In genomic region chr20:49186535-49187329, GRCh38 we compare ENCODE assay signal across 8 cellular contexts. TPM values are rescaled to one million over a fixed set of nuclear protein-coding genes. Genes with fewer than 3 reads are reported as not detected.
DNase-seq lines count a peak whose midpoint lies in the region; ATAC-seq and TF ChIP-seq lines count a peak whose summit lies in the region.

No MANE protein-coding gene starts in this region.

- H3F3A ChIP-seq in GM23248 (ENCODE audit: insufficient read depth) = peaks cover 18% of the 10 kb centered on the region; the same call in 1 of the 2 replicates

- H3K9me3 ChIP-seq in GM23248 (ENCODE audit: low read depth) = no peaks in the 10 kb centered on the region
- H3K9me3 ChIP-seq in upper lobe of left lung = no peaks in the 10 kb centered on the region

- DNase-seq in GM23248 (peak; percentile 84), SK-MEL-5 (ENCODE audit: low read depth, low spot score) (peak; percentile 52), head of caudate nucleus (peak in 37 of 42 donors; percentile 20 to 76 (median 48)), pons (ENCODE audit: low spot score) (peak; percentile 69), upper lobe of left lung (peak in 1 of 2 donors; percentile 76)
- peak; percentile 75 for DNase-seq in activated naive CD4-positive, alpha-beta T cell treated with anti-CD3 and anti-CD28 coated beads, Interleukin-2, amount 50 U/mL, for 16 hours

- H3K79me2 ChIP-seq in ACC112 (ENCODE audit: control insufficient read depth, insufficient read depth, low read length, unreplicated experiment) (peaks cover 62% of the 10 kb centered on the region), GM23248 (ENCODE audit: insufficient read depth) (peaks cover 60% of the 10 kb centered on the region)

- WGBS in GM23248 (ENCODE audit: low coverage in 1 of 2, low lambda C conversion rate in 2 of 2, missing lambda C conversion rate in 2 of 2), 2 experiments = 3 to 5% methylated on average over 19 of the region's 19 CpGs
- WGBS in upper lobe of left lung, 2 donors = 0 to 1% methylated on average over 19 of the region's 19 CpGs

- H3K9me2 ChIP-seq in GM23248 (ENCODE audit: insufficient read depth) = no peaks in the 10 kb centered on the region

- TF ChIP-seq CTCF in upper lobe of left lung (IDR thresholded peaks at IDR 0.05) = no peak

- no peak overlapping the region for H2AFZ ChIP-seq in ACC112 (ENCODE audit: low read length, unreplicated experiment)
- peak overlapping the region; percentile 62 for H2AFZ ChIP-seq in GM23248

- no peaks in the 10 kb centered on the region; the same call in 1 of the 2 replicates for H4K20me1 ChIP-seq in GM23248 (ENCODE audit: insufficient read depth)

- H3K4me1 ChIP-seq in ACC112 (ENCODE audit: control insufficient read depth, insufficient read depth, low read length, unreplicated experiment) (peaks cover 10% of the 10 kb centered on the region), GM23248 (ENCODE audit: insufficient read depth) (0 out of 2 replicates have a peak, but pooled peaks cover 7% of the 10 kb centered on the region), upper lobe of left lung (peaks cover 19 to 33% (median 26%) of the 10 kb centered on the region in 4 donors)

- H3K27me3 ChIP-seq in ACC112 (ENCODE audit: insufficient read depth, low read length) (no peaks in the 10 kb centered on the region), GM23248 (replicated peaks; ENCODE audit: insufficient read depth) (no peaks in the 10 kb centered on the region), upper lobe of left lung (no peaks in the 10 kb centered on the region)

- in situ Hi-C loops in GM23248 (cut with MboI) = no loop called here
- in situ Hi-C loops in SK-MEL-5 (cut with HindIII; ENCODE audit: low pct_unique_long_range_greater_than_20kb, low sequenced_read_pairs) = loop anchor here (10.0 kb wide), 1 partner anchor 52 kb away; no protein-coding TSS in a partner anchor

- H3K27ac ChIP-seq in ACC112 (ENCODE audit: low read depth, low read length) (no peak overlapping the region), GM23248 (peak overlapping the region; percentile 68), upper lobe of left lung (peak overlapping the region; percentile 95 to 98 (median 96))

- ATAC-seq in upper lobe of left lung (ENCODE audit: low FRiP score in 2 of 2) (peak; percentile 23 to 30), HG02763 (IDR thresholded peaks at IDR 0.05; ENCODE audit: unreplicated experiment) (no peak)

- intact Hi-C loops in head of caudate nucleus (cut with DNase I) = no loop called here

- H3K9ac ChIP-seq in GM23248 = peak overlapping the region; percentile 78

- H3K4me2 ChIP-seq in GM23248 (ENCODE audit: unreplicated experiment) = peak overlapping the region; percentile 86

- H3K36me3 ChIP-seq in ACC112 (ENCODE audit: insufficient read depth, low read length) (no peaks in the 10 kb centered on the region), GM23248 (ENCODE audit: low read depth) (no peaks in the 10 kb centered on the region), upper lobe of left lung (no peaks in the 10 kb centered on the region)

- peak in 1 of 4 donors; percentile 2 for TF ChIP-seq EP300 in upper lobe of left lung (IDR thresholded peaks at IDR 0.05)

- H3K4me3 ChIP-seq in ACC112 (ENCODE audit: low read depth, low read length) (peak overlapping the region; percentile 84), GM23248 (peak overlapping the region; percentile 74), upper lobe of left lung (peak overlapping the region; percentile 80 to 97 (median 90))

- TF ChIP-seq POLR2A in upper lobe of left lung (IDR thresholded peaks at IDR 0.05) = peak in 3 of 4 donors; percentile 12 to 55 (median 39)

RNA-seq across cellular contexts. Expression of gene STAU1, which starts 1.4 kb away (rescaled TPM):
- total RNA-seq in GM23248 (2014; rRNA removed; shearing (Covaris generic)) = 49.1 and 59.4 TPM in 2 replicates
- 76.2 and 78.2 TPM in 2 replicates for polyA plus RNA-seq in GM23248 (2016; fragmentation: Nextera tagmentation; extraction: Ambion mirVana)
- 40.5 and 42.4 TPM in 2 replicates for total RNA-seq in SK-MEL-5 (2014; rRNA removed; shearing (Covaris generic))
- polyA plus RNA-seq in SK-MEL-5 (2015; cell fraction: cytosol; rRNA removed) = 80.7 and 102 TPM in 2 replicates
- polyA plus RNA-seq in SK-MEL-5 (2015; cell fraction: nucleus; rRNA removed) = 30.6 and 31.6 TPM in 2 replicates
- total RNA-seq in upper lobe of left lung = 10 to 100 TPM; 69.1 to 97.7 (median 73.5) TPM

RNA-seq across cellular contexts. Expression of gene DDX27, which starts 32.5 kb away (rescaled TPM):
- 24.2 and 25.3 TPM in 2 replicates for total RNA-seq in GM23248 (2014; rRNA removed; shearing (Covaris generic))
- polyA plus RNA-seq in GM23248 (2016; fragmentation: Nextera tagmentation; extraction: Ambion mirVana) = 35.6 and 36.3 TPM in 2 replicates
- 53.7 and 54.8 TPM in 2 replicates for total RNA-seq in SK-MEL-5 (2014; rRNA removed; shearing (Covaris generic))
- polyA plus RNA-seq in SK-MEL-5 (2015; cell fraction: cytosol; rRNA removed) = 38.8 and 46.3 TPM in 2 replicates
- 42.0 and 51.8 TPM in 2 replicates for polyA plus RNA-seq in SK-MEL-5 (2015; cell fraction: nucleus; rRNA removed)
- 10 to 100 TPM; 26.7 to 43.0 (median 31.0) TPM for total RNA-seq in upper lobe of left lung
